Comparison of ENCODE assay signal across 9 cellular contexts in genomic region chr7:131521651-131522163, GRCh38. TPM values are rescaled to one million over a fixed set of nuclear protein-coding genes. Genes with fewer than 3 reads are reported as not detected.
DNase-seq lines count a peak whose midpoint lies in the region; ATAC-seq and TF ChIP-seq lines count a peak whose summit lies in the region.
"Had no signal": no experiment of that assay in that cellular context is flagged by ENCODE, and none has a peak within 500 bp of the region (broad histone marks: within the 10 kb centered on the region; RNA-seq: fewer than 3 reads in every experiment).

No MANE protein-coding gene starts in this region.

- TF ChIP-seq CTCF in astrocyte of the spinal cord (IDR thresholded peaks at IDR 0.05; ENCODE audit: low read depth, low read length) (no peak), lung (IDR thresholded peaks at IDR 0.05; ENCODE audit: control extremely low read depth, extremely low read depth) (no peak), tibial nerve (IDR thresholded peaks at IDR 0.05) (no peak)

- no peak for DNase-seq in activated CD4-positive, alpha-beta T cell treated with anti-CD3 and anti-CD28 coated beads, Interleukin-2, amount 10 ng/mL, durations not matched to agents 24 days and 14 days
- no peak for DNase-seq in activated CD4-positive, alpha-beta T cell treated with anti-CD3 and anti-CD28 coated beads, Interleukin-2, amount 50 U/mL, for 1 hour
- DNase-seq in astrocyte of the spinal cord (ENCODE audit: low read depth, low spot score) (peak; percentile 36), lung (ENCODE audit: low spot score) (peak; percentile 61), tibial nerve (ENCODE audit: low spot score in 2 of 2) (no peak)
- no peak for DNase-seq in stimulated activated CD4-positive, alpha-beta T cell treated with anti-CD3 and anti-CD28 coated beads, Interleukin-2, amount 100 ng/mL, for 24 hours

- ATAC-seq in lung (ENCODE audit: insufficient read depth, low FRiP score) (peak; percentile 75), HG03571 (IDR thresholded peaks at IDR 0.05; ENCODE audit: unreplicated experiment) (no peak), HG02642 (IDR thresholded peaks at IDR 0.05; ENCODE audit: poor library complexity, unreplicated experiment) (no peak)

- no peaks in the 10 kb centered on the region for H3K27me3 ChIP-seq in lung (ENCODE audit: control insufficient read depth, insufficient read depth)
- H3K27me3 ChIP-seq in tibial nerve: no peaks in the 10 kb centered on the region
- H3K27me3 ChIP-seq: BLaER1 had no signal

- in situ Hi-C loops in astrocyte of the spinal cord (cut with HindIII; ENCODE audit: low sequenced_read_pairs): no loop called here

- H3K27me3 Mint-ChIP-seq in activated CD4-positive, alpha-beta T cell treated with anti-CD3 and anti-CD28 coated beads, Interleukin-2, amount 10 ng/mL, durations not matched to agents 24 days and 14 days: peaks cover 16% of the 10 kb centered on the region

- intact Hi-C loops in activated CD4-positive, alpha-beta T cell treated with anti-CD3 and anti-CD28 coated beads, Interleukin-2, amount 10 ng/mL, durations not matched to agents 24 days and 14 days (cut with micrococcal nuclease): no loop called here

- peak overlapping the region; percentile 51 to 90 for H3K27ac ChIP-seq in lung (ENCODE audit: low read depth in 1 of 2, low read length in 1 of 2)
- peak overlapping the region in 3 of 4 donors; percentile 26 to 60 (median 32) for H3K27ac ChIP-seq in tibial nerve

- no peak overlapping the region for H3K27ac Mint-ChIP-seq in activated CD4-positive, alpha-beta T cell treated with anti-CD3 and anti-CD28 coated beads, Interleukin-2, amount 10 ng/mL, durations not matched to agents 24 days and 14 days

- peak overlapping the region; percentile 31 for H3K4me3 Mint-ChIP-seq in activated CD4-positive, alpha-beta T cell treated with anti-CD3 and anti-CD28 coated beads, Interleukin-2, amount 10 ng/mL, durations not matched to agents 24 days and 14 days

- H3K9me3 Mint-ChIP-seq in activated CD4-positive, alpha-beta T cell treated with anti-CD3 and anti-CD28 coated beads, Interleukin-2, amount 10 ng/mL, durations not matched to agents 24 days and 14 days: no peaks in the 10 kb centered on the region

- H3K4me3 ChIP-seq in astrocyte of the spinal cord (ENCODE audit: low read depth, low read length) (no peak overlapping the region), lung (no peak overlapping the region), tibial nerve (no peak overlapping the region)
- H3K4me3 ChIP-seq: BLaER1 had no signal

- H3K36me3 ChIP-seq in lung (ENCODE audit: control insufficient read depth in 2 of 2, insufficient read depth in 2 of 2, low read length in 2 of 2) (no peaks in the 10 kb centered on the region), tibial nerve (no peaks in the 10 kb centered on the region)
- H3K36me3 ChIP-seq: BLaER1 had no signal

- no peaks in the 10 kb centered on the region for H3K9me3 ChIP-seq in lung (ENCODE audit: control insufficient read depth in 2 of 2, insufficient read depth in 1 of 2, low read length in 1 of 2)
- no peaks in the 10 kb centered on the region for H3K9me3 ChIP-seq in tibial nerve
- H3K9me3 ChIP-seq: BLaER1 had no signal

- no peak for TF ChIP-seq POLR2A in tibial nerve (IDR thresholded peaks at IDR 0.05)

- peaks cover 8 to 10% of the 10 kb centered on the region in 2 donors for H3K4me1 ChIP-seq in lung (ENCODE audit: control insufficient read depth in 2 of 2, insufficient read depth in 2 of 2, low read length in 2 of 2)
- H3K4me1 ChIP-seq in tibial nerve: peaks cover 0 to 16% (median 3%) of the 10 kb centered on the region in 4 donors

- H3K4me1 Mint-ChIP-seq in activated CD4-positive, alpha-beta T cell treated with anti-CD3 and anti-CD28 coated beads, Interleukin-2, amount 10 ng/mL, durations not matched to agents 24 days and 14 days: peaks cover 12% of the 10 kb centered on the region

- no peak for TF ChIP-seq EP300 in tibial nerve (IDR thresholded peaks at IDR 0.05)

- H3K36me3 Mint-ChIP-seq in activated CD4-positive, alpha-beta T cell treated with anti-CD3 and anti-CD28 coated beads, Interleukin-2, amount 10 ng/mL, durations not matched to agents 24 days and 14 days (ENCODE audit: low read depth): no peaks in the 10 kb centered on the region

- 49 to 66% methylated on average over 7 of the region's 7 CpGs for WGBS in lung, 2 donors
- 63 to 69% methylated on average over 7 of the region's 7 CpGs for WGBS in tibial nerve, 2 donors

RNA-seq across cellular contexts. Expression of gene PODXL, which starts 34.7 kb away (rescaled TPM):
- total RNA-seq in activated CD4-positive, alpha-beta T cell treated with anti-CD3 and anti-CD28 coated beads, Interleukin-2, amount 10 ng/mL, durations not matched to agents 24 days and 14 days: 0.47 and 0.71 TPM in 2 replicates
- 100 to 1,000 TPM in 1 of 2 donors, 10 to 100 TPM in 1; 71.2 to 133 TPM for total RNA-seq in lung
- polyA plus RNA-seq in lung: 10 to 100 TPM; 24.3 to 44.0 TPM
- total RNA-seq in tibial nerve: 10 to 100 TPM; 12.1 to 40.8 (median 34.3) TPM

Comparison
In these comparisons a context has a peak if more than half of its experiments do, and no peak if none do; other contexts are left out.
1. DNase-seq: peak in astrocyte of the spinal cord (single experiment) and lung (single experiment); none in activated CD4-positive, alpha-beta T cell treated with anti-CD3 and anti-CD28 coated beads, Interleukin-2, amount 10 ng/mL, durations not matched to agents 24 days and 14 days (single experiment), activated CD4-positive, alpha-beta T cell treated with anti-CD3 and anti-CD28 coated beads, Interleukin-2, amount 50 U/mL, for 1 hour (single experiment), tibial nerve (0 of 2) and stimulated activated CD4-positive, alpha-beta T cell treated with anti-CD3 and anti-CD28 coated beads, Interleukin-2, amount 100 ng/mL, for 24 hours (0 of 2).